In genomic region chr3:119885746-119886530, GRCh38 we compare ENCODE assay signal across 30 cellular contexts.
DNase-seq lines count a peak whose midpoint lies in the region; ATAC-seq, FAIRE-seq and TF ChIP-seq lines count a peak whose summit lies in the region.
"Had no signal": no experiment of that assay in that cellular context is flagged by ENCODE, and none has a peak within 500 bp of the region (broad histone marks: within the 10 kb centered on the region; RNA-seq: fewer than 3 reads in every experiment).

No MANE protein-coding gene starts in this region.

- no peak for TF ChIP-seq POLR2A in H54 (IDR thresholded peaks at IDR 0.05; ENCODE audit: low read depth, low read length)

- H3K4me1 Mint-ChIP-seq in activated T-cell treated with anti-CD3 and anti-CD28 coated beads, Interleukin-2, amount 50 U/mL, for 72 hours (ENCODE audit: low read depth) = peaks cover 6% of the 10 kb centered on the region
- no peaks in the 10 kb centered on the region for H3K4me1 Mint-ChIP-seq in CD14-positive monocyte

- H3K9me3 ChIP-seq in BE2C = no peaks in the 10 kb centered on the region
- H3K9me3 ChIP-seq: pancreas, right atrium auricular region had no signal

- H3K36me3 ChIP-seq in BE2C = no peaks in the 10 kb centered on the region; the same call in 1 of the 2 replicates
- H3K36me3 ChIP-seq: pancreas, right atrium auricular region had no signal

- no peak for ATAC-seq in activated T-cell treated with anti-CD3 and anti-CD28 coated beads, Interleukin-2, amount 50 U/mL, for 72 hours (replicated peaks in 1 of 2)
- ATAC-seq: activated T-cell treated with anti-CD3 and anti-CD28 coated beads, Interleukin-2, amount 50 U/mL, for 4 hours; CD8-positive, alpha-beta T cell; effector memory CD8-positive, alpha-beta T cell; foreskin keratinocyte; heart left ventricle; pancreas; stimulated activated naive CD8-positive, alpha-beta T cell treated with anti-CD3 and anti-CD28 coated beads, Interleukin-15, Interleukin-2, amounts not matched to agents 100 U/mL and 50 U/mL, for 24 hours; T-cell had no signal

- TF ChIP-seq CTCF in fibroblast of villous mesenchyme (IDR thresholded peaks at IDR 0.05; ENCODE audit: insufficient read depth, low read depth, low read length) = no peak
- TF ChIP-seq CTCF in CD14-positive monocyte (IDR thresholded peaks at IDR 0.05) = no peak
- no peak for TF ChIP-seq CTCF in BE2C (IDR thresholded peaks at IDR 0.05; ENCODE audit: low read depth, low read length)

- peak overlapping the region; percentile 46 for H3K27ac Mint-ChIP-seq in activated T-cell treated with anti-CD3 and anti-CD28 coated beads, Interleukin-2, amount 50 U/mL, for 72 hours
- H3K27ac Mint-ChIP-seq in CD14-positive monocyte = no peak overlapping the region
- H3K27ac Mint-ChIP-seq: activated naive CD8-positive, alpha-beta T cell treated with anti-CD3 and anti-CD28 coated beads, Interleukin-2, amount 10 ng/mL, durations not matched to agents 7 days and 5 days; CD8-positive, alpha-beta T cell; effector memory CD8-positive, alpha-beta T cell; T-cell had no signal

- H3K4me1 ChIP-seq in BE2C = 0 out of 2 replicates have a peak, but pooled peaks cover 5% of the 10 kb centered on the region
- H3K4me1 ChIP-seq: ascending aorta, foreskin keratinocyte, heart left ventricle, pancreas, right atrium auricular region had no signal

- no peak for DNase-seq in activated T-cell treated with anti-CD3 and anti-CD28 coated beads, Interleukin-2, amount 50 U/mL, for 72 hours
- DNase-seq in activated T-cell treated with anti-CD3 and anti-CD28 coated beads, Interleukin-2, amount 50 U/mL, for 1 hour = no peak
- peak; percentile 70 for DNase-seq in LHCN-M2 (ENCODE audit: low read depth)
- DNase-seq in fibroblast of villous mesenchyme (ENCODE audit: low read depth) = peak; percentile 65
- DNase-seq in CD14-positive monocyte (ENCODE audit: low spot score) = no peak
- DNase-seq in BE2C = no peak
- no peak for DNase-seq in H54 (ENCODE audit: insufficient read length, low spot score)
- no peak for DNase-seq in activated CD8-positive, alpha-beta memory T cell treated with anti-CD3 and anti-CD28 coated beads for 24 hours
- DNase-seq: activated CD4-positive, alpha-beta T cell treated with anti-CD3 and anti-CD28 coated beads, Interleukin-2, amount 50 U/mL, for 1 hour; activated CD4-positive, CD25-positive, alpha-beta regulatory T cell; activated gamma-delta T cell treated with Interleukin-2 at 50 U/mL for 16 hours; activated naive CD8-positive, alpha-beta T cell treated with anti-CD3 and anti-CD28 coated beads, Interleukin-2, amount 10 ng/mL, durations not matched to agents 7 days and 5 days; activated T-cell treated with anti-CD3 and anti-CD28 coated beads, Interleukin-2, amount 50 U/mL, for 4 hours; CD8-positive, alpha-beta T cell; cortex of kidney; effector memory CD8-positive, alpha-beta T cell; heart left ventricle; NCI-H1092; NCI-H1694 treated with DMSO at 0.1 percent for 48 hours; NCI-H510A; pancreas; stimulated activated CD4-positive, alpha-beta T cell treated with anti-CD3 and anti-CD28 coated beads, Interleukin-1b, Interleukin-23, amount 100 ng/mL, for 48 hours; stimulated activated naive CD8-positive, alpha-beta T cell treated with anti-CD3 and anti-CD28 coated beads, Interleukin-15, Interleukin-2, amounts not matched to agents 100 U/mL and 50 U/mL, for 24 hours; T-cell had no signal

- no peak overlapping the region for H3K4me3 ChIP-seq in fibroblast of villous mesenchyme (ENCODE audit: low read depth, low read length)
- no peak overlapping the region for H3K4me3 ChIP-seq in BE2C (ENCODE audit: low read depth, low read length)
- H3K4me3 ChIP-seq: ascending aorta, heart left ventricle, lung, pancreas, right atrium auricular region had no signal

- no peaks in the 10 kb centered on the region for H3K27me3 Mint-ChIP-seq in activated T-cell treated with anti-CD3 and anti-CD28 coated beads, Interleukin-2, amount 50 U/mL, for 72 hours (ENCODE audit: low read depth)
- no peaks in the 10 kb centered on the region for H3K27me3 Mint-ChIP-seq in CD14-positive monocyte (ENCODE audit: low read depth in 3 of 3)
- H3K27me3 Mint-ChIP-seq: activated naive CD8-positive, alpha-beta T cell treated with anti-CD3 and anti-CD28 coated beads, Interleukin-2, amount 10 ng/mL, durations not matched to agents 7 days and 5 days; effector memory CD8-positive, alpha-beta T cell; IgD-negative memory B cell; T-cell had no signal

- peaks cover 13 to 14% of the 10 kb centered on the region in 2 donors for H3K36me3 Mint-ChIP-seq in activated T-cell treated with anti-CD3 and anti-CD28 coated beads, Interleukin-2, amount 50 U/mL, for 72 hours (ENCODE audit: insufficient read depth in 2 of 2)
- H3K36me3 Mint-ChIP-seq in CD14-positive monocyte = peaks cover 53 to 66% of the 10 kb centered on the region in 2 donors

- intact Hi-C loops in CD14-positive monocyte (cut with micrococcal nuclease) = no loop called here

- no peaks in the 10 kb centered on the region for H3K27me3 ChIP-seq in BE2C
- H3K27me3 ChIP-seq: ascending aorta, foreskin keratinocyte, heart left ventricle, pancreas, right atrium auricular region had no signal

- peaks cover 3 to 5% of the 10 kb centered on the region in 2 donors for H3K9me3 Mint-ChIP-seq in activated T-cell treated with anti-CD3 and anti-CD28 coated beads, Interleukin-2, amount 50 U/mL, for 72 hours
- peaks cover 9 to 18% (median 13%) of the 10 kb centered on the region in 7 donors for H3K9me3 Mint-ChIP-seq in CD14-positive monocyte

- FAIRE-seq in H54 (lab: Jason Lieb, UNC) = no peak
- FAIRE-seq: A204.1, pancreas had no signal

- H3K4me3 Mint-ChIP-seq in activated T-cell treated with anti-CD3 and anti-CD28 coated beads, Interleukin-2, amount 50 U/mL, for 72 hours = no peak overlapping the region
- H3K4me3 Mint-ChIP-seq in CD14-positive monocyte = no peak overlapping the region
- H3K4me3 Mint-ChIP-seq: activated naive CD8-positive, alpha-beta T cell treated with anti-CD3 and anti-CD28 coated beads, Interleukin-2, amount 10 ng/mL, durations not matched to agents 7 days and 5 days; activated T-cell treated with anti-CD3 and anti-CD28 coated beads, Interleukin-2, amount 50 U/mL, for 4 hours; CD8-positive, alpha-beta T cell; effector memory CD8-positive, alpha-beta T cell; IgD-negative memory B cell; T-cell had no signal

Comparison
In these comparisons a context has a peak if more than half of its experiments do, and no peak if none do; other contexts are left out.
1. DNase-seq: peak in LHCN-M2 (single experiment) and fibroblast of villous mesenchyme (single experiment); none in activated T-cell treated with anti-CD3 and anti-CD28 coated beads, Interleukin-2, amount 50 U/mL, for 72 hours (0 of 2), activated T-cell treated with anti-CD3 and anti-CD28 coated beads, Interleukin-2, amount 50 U/mL, for 1 hour (single experiment), CD14-positive monocyte (single experiment), BE2C (single experiment), H54 (single experiment) and activated CD8-positive, alpha-beta memory T cell treated with anti-CD3 and anti-CD28 coated beads for 24 hours (single experiment).